Comparison of ENCODE assay signal across 13 cellular contexts in genomic region chr7:139505563-139505962, GRCh38. TPM values are rescaled to one million over a fixed set of nuclear protein-coding genes. Genes with fewer than 3 reads are reported as not detected.
DNase-seq lines count a peak whose midpoint lies in the region; ATAC-seq, FAIRE-seq and TF ChIP-seq lines count a peak whose summit lies in the region.
"Had no signal": no experiment of that assay in that cellular context is flagged by ENCODE, and none has a peak within 500 bp of the region (broad histone marks: within the 10 kb centered on the region; RNA-seq: fewer than 3 reads in every experiment).

No MANE protein-coding gene starts in this region.

- no peaks in the 10 kb centered on the region for H3K79me1 ChIP-seq in mesendoderm (ENCODE audit: low read length)

- TF ChIP-seq POLR2A in HCT116 (IDR thresholded peaks at IDR 0.05; ENCODE audit: borderline replicate concordance, extremely low read depth, insufficient read depth, insufficient read length) (no peak), H54 (IDR thresholded peaks at IDR 0.05; ENCODE audit: low read depth, low read length) (no peak)

- H3K9me3 ChIP-seq in HCT116 (ENCODE audit: control insufficient read depth in 1 of 2, insufficient read depth in 1 of 2, low read depth in 1 of 2, low read length in 2 of 2), result no peaks in the 10 kb centered on the region

- H3K4me3 Mint-ChIP-seq in activated CD4-positive, alpha-beta memory T cell treated with anti-CD3 and anti-CD28 coated beads, Interleukin-2, amount 10 ng/mL, durations not matched to agents 7 days and 5 days, result no peak overlapping the region
- H3K4me3 Mint-ChIP-seq: activated naive CD8-positive, alpha-beta T cell; naive thymus-derived CD4-positive, alpha-beta T cell; T-helper 1 cell treated with Interleukin-12 subunit alpha and Interleukin-12 subunit beta and Interleukin-4 antibody, amounts not matched to agents 30 μg/mL and 1 μg/mL, for 36 hours had no signal

- H3K27me3 Mint-ChIP-seq in activated CD4-positive, alpha-beta memory T cell treated with anti-CD3 and anti-CD28 coated beads, Interleukin-2, amount 10 ng/mL, durations not matched to agents 7 days and 5 days, result peaks cover 2% of the 10 kb centered on the region
- H3K27me3 Mint-ChIP-seq: activated naive CD8-positive, alpha-beta T cell had no signal

- H3K27me3 ChIP-seq in HCT116 (ENCODE audit: insufficient read depth, low read length), result no peaks in the 10 kb centered on the region
- H3K27me3 ChIP-seq in mesendoderm (ENCODE audit: insufficient read depth, low read length, poor library complexity), result no peaks in the 10 kb centered on the region

- H3K36me3 ChIP-seq in HCT116 (ENCODE audit: control insufficient read depth in 1 of 2, insufficient read depth in 2 of 2, low read length in 2 of 2) (no peaks in the 10 kb centered on the region), mesendoderm (ENCODE audit: control insufficient read depth, insufficient read depth, low read length) (no peaks in the 10 kb centered on the region)

- no peaks in the 10 kb centered on the region for H4K20me1 ChIP-seq in HCT116 (ENCODE audit: insufficient read depth)

- H3K18ac ChIP-seq in mesendoderm (ENCODE audit: low read length), result no peak overlapping the region

- no peak overlapping the region for H4K5ac ChIP-seq in mesendoderm (ENCODE audit: low read length)

- H2BK120ac ChIP-seq in mesendoderm (ENCODE audit: low read depth, low read length), result no peak overlapping the region

- H3K9me2 ChIP-seq in HCT116 (ENCODE audit: insufficient read depth), result no peaks in the 10 kb centered on the region

- no peak overlapping the region for H3K9ac ChIP-seq in HCT116 (ENCODE audit: low read length)
- no peak overlapping the region for H3K9ac ChIP-seq in mesendoderm (ENCODE audit: low read length)

- WGBS in mesendoderm (ENCODE audit: extremely low coverage, insufficient coverage, low lambda C conversion rate), result no CpG with 5 or more reads among the region's 9 CpGs

- no peak overlapping the region for H3K4ac ChIP-seq in mesendoderm (ENCODE audit: low read depth, low read length)

- H3K4me2 ChIP-seq in HCT116 (ENCODE audit: low read length), result no peak overlapping the region
- no peak overlapping the region for H3K4me2 ChIP-seq in mesendoderm (ENCODE audit: low read length)

- intact Hi-C loops in HCT116 (cut with micrococcal nuclease), result loop anchor here (1.0 to 10.0 kb wide), 2 partner anchors 269 to 497 kb away; partner anchors contain the start of gene HIPK2

- H3K27ac Mint-ChIP-seq in activated CD4-positive, alpha-beta memory T cell treated with anti-CD3 and anti-CD28 coated beads, Interleukin-2, amount 10 ng/mL, durations not matched to agents 7 days and 5 days, result no peak overlapping the region
- H3K27ac Mint-ChIP-seq: activated naive CD8-positive, alpha-beta T cell; naive thymus-derived CD4-positive, alpha-beta T cell; T-helper 1 cell treated with Interleukin-12 subunit alpha and Interleukin-12 subunit beta and Interleukin-4 antibody, amounts not matched to agents 30 μg/mL and 1 μg/mL, for 36 hours had no signal

- H3K4me1 ChIP-seq in HCT116 (ENCODE audit: control insufficient read depth in 1 of 2, insufficient read depth in 2 of 2, low read length in 2 of 2), result peaks cover 0 to 3% of the 10 kb centered on the region in 2 experiments; a peak in 2 of 4 replicates
- H3K4me1 ChIP-seq in mesendoderm (ENCODE audit: control insufficient read depth, low read depth, low read length), result no peaks in the 10 kb centered on the region

- H3K27ac ChIP-seq in HCT116 (ENCODE audit: low read depth, low read length) (no peak overlapping the region), mesendoderm (ENCODE audit: low read depth, low read length) (no peak overlapping the region)

- no peaks in the 10 kb centered on the region for H3K36me3 Mint-ChIP-seq in activated CD4-positive, alpha-beta memory T cell treated with anti-CD3 and anti-CD28 coated beads, Interleukin-2, amount 10 ng/mL, durations not matched to agents 7 days and 5 days (ENCODE audit: low read depth)
- H3K36me3 Mint-ChIP-seq: activated naive CD8-positive, alpha-beta T cell; naive thymus-derived CD4-positive, alpha-beta T cell had no signal

- DNase-seq in NCI-H2196 treated with DMSO at 0.1 percent for 48 hours (lab: John Stamatoyannopoulos, UW; ENCODE audit: unreplicated experiment), result peak; percentile 2
- DNase-seq in NCI-H2196 (lab: John Stamatoyannopoulos, UW; ENCODE audit: unreplicated experiment), result no peak
- peak; percentile 15 for DNase-seq in HCT116 (ENCODE audit: low read depth, low spot score)
- peak; percentile 26 for DNase-seq in activated CD4-positive, alpha-beta memory T cell treated with anti-CD3 and anti-CD28 coated beads, Interleukin-2, amount 10 ng/mL, durations not matched to agents 7 days and 5 days
- peak; percentile 78 for DNase-seq in mesendoderm
- DNase-seq in islet precursor cell, result no peak
- DNase-seq in GM19238 (ENCODE audit: insufficient read length, low spot score), result no peak
- DNase-seq in H54 (ENCODE audit: insufficient read length, low spot score), result no peak
- DNase-seq: naive thymus-derived CD4-positive, alpha-beta T cell; NCI-H1930 had no signal

- no peak overlapping the region for H2AK5ac ChIP-seq in mesendoderm (ENCODE audit: low read length)

- no peak for FAIRE-seq in H54 (lab: Jason Lieb, UNC)
- FAIRE-seq: frontal cortex had no signal

- POLR2A ChIA-PET in HCT116 (lab: Charles Lee), result no interaction called here
- POLR2A ChIA-PET in activated CD4-positive, alpha-beta memory T cell treated with anti-CD3 and anti-CD28 coated beads, Interleukin-2, amount 10 ng/mL, durations not matched to agents 7 days and 5 days (lab: Charles Lee), result no interaction called here

- no peaks in the 10 kb centered on the region for H3K9me3 Mint-ChIP-seq in activated CD4-positive, alpha-beta memory T cell treated with anti-CD3 and anti-CD28 coated beads, Interleukin-2, amount 10 ng/mL, durations not matched to agents 7 days and 5 days
- H3K9me3 Mint-ChIP-seq: naive thymus-derived CD4-positive, alpha-beta T cell; T-helper 1 cell treated with Interleukin-12 subunit alpha and Interleukin-12 subunit beta and Interleukin-4 antibody, amounts not matched to agents 30 μg/mL and 1 μg/mL, for 36 hours had no signal

- H3K4me1 Mint-ChIP-seq in activated CD4-positive, alpha-beta memory T cell treated with anti-CD3 and anti-CD28 coated beads, Interleukin-2, amount 10 ng/mL, durations not matched to agents 7 days and 5 days, result no peaks in the 10 kb centered on the region
- H3K4me1 Mint-ChIP-seq: naive thymus-derived CD4-positive, alpha-beta T cell had no signal

- ATAC-seq in HCT116, result peak; percentile 91
- ATAC-seq: naive thymus-derived CD4-positive, alpha-beta T cell had no signal

- no peak overlapping the region for H2BK15ac ChIP-seq in mesendoderm (replicated peaks; ENCODE audit: low read depth)

- H3K4me3 ChIP-seq in HCT116 (replicated peaks in 1 of 2; ENCODE audit: low read depth in 1 of 2, low read length in 2 of 2) (no peak overlapping the region), mesendoderm (ENCODE audit: low read length) (no peak overlapping the region)

- H3K56ac ChIP-seq in mesendoderm (ENCODE audit: low read length), result no peak overlapping the region

- no peak overlapping the region for H2AFZ ChIP-seq in HCT116 (ENCODE audit: low read depth, low read length, poor library complexity, severe bottlenecking)

- TF ChIP-seq RAD21 in HCT116 (IDR thresholded peaks at IDR 0.05; ENCODE audit: low read depth), result peak; percentile 59

- no peaks in the 10 kb centered on the region for H3K79me2 ChIP-seq in HCT116 (ENCODE audit: insufficient read depth, low read length)
- no peaks in the 10 kb centered on the region for H3K79me2 ChIP-seq in mesendoderm (ENCODE audit: control insufficient read depth, insufficient read depth, low read length)

- H2BK5ac ChIP-seq in mesendoderm (ENCODE audit: low read length), result no peak overlapping the region

- H4K8ac ChIP-seq in mesendoderm (ENCODE audit: low read depth, low read length), result no peak overlapping the region

- peak; percentile 48 to 71 (median 66); a peak in 5 of 6 replicates for TF ChIP-seq CTCF in HCT116 (IDR thresholded peaks at IDR 0.05 in 2 of 3, conservative IDR thresholded peaks at IDR 0.05 in 1 of 3; ENCODE audit: borderline replicate concordance in 1 of 3, insufficient read depth in 1 of 3, low read depth in 2 of 3, low read length in 2 of 3)

- RAD21 ChIA-PET in HCT116 (lab: Charles Lee; ENCODE audit: low non-redundant PET in 1 of 2, low total read pairs in 2 of 2, uncharacterized antibody in 2 of 2, unreplicated experiment in 2 of 2), result no interaction called here

- no peak overlapping the region for H3K23ac ChIP-seq in mesendoderm (ENCODE audit: low read length)

- CTCF ChIA-PET in HCT116 (lab: Charles Lee), result interaction anchor here (0.6 to 1.1 kb wide), 2 partner anchors 497 to 500 kb away, joined by 4 to 5 read pairs; no protein-coding TSS in a partner anchor
- CTCF ChIA-PET in activated CD4-positive, alpha-beta memory T cell treated with anti-CD3 and anti-CD28 coated beads, Interleukin-2, amount 10 ng/mL, durations not matched to agents 7 days and 5 days (lab: Charles Lee), result interaction anchor here (0.6 kb wide), 1 partner anchor 165 kb away, joined by 3 read pairs; no protein-coding TSS in a partner anchor

- no TSS peak for BruUV-seq in HCT116 (replicated peaks; lab: Mats Ljungman, UMichigan)

TF ChIP-seq in HCT116, 20 proteins besides CTCF, POLR2A, EP300 and RAD21 (continues in another document):
- TF ChIP-seq JUND (IDR thresholded peaks at IDR 0.05), result no peak
- TF ChIP-seq POLR2AphosphoS5 (IDR thresholded peaks at IDR 0.05; ENCODE audit: low read depth, low read length), result no peak
- TF ChIP-seq EGR1 (IDR thresholded peaks at IDR 0.05; ENCODE audit: low read depth), result no peak
- no peak for TF ChIP-seq ZFX (IDR thresholded peaks at IDR 0.05)
- no peak for TF ChIP-seq EZH2phosphoT487 (IDR thresholded peaks at IDR 0.05; ENCODE audit: borderline replicate concordance)

RNA-seq across cellular contexts. Expression of gene CLEC2L, which starts 17.9 kb away (rescaled TPM):
- total RNA-seq in HCT116 (2021; ENCODE audit: unreplicated experiment), result not detected
- polyA plus RNA-seq in HCT116 (2012), result not detected in 2 replicates
- total RNA-seq in activated CD4-positive, alpha-beta memory T cell treated with anti-CD3 and anti-CD28 coated beads, Interleukin-2, amount 10 ng/mL, durations not matched to agents 7 days and 5 days, result not detected
- polyA plus RNA-seq in mesendoderm (2013, experiment 1 of 2), result 0.03 TPM
- 0.06 TPM for polyA plus RNA-seq in mesendoderm (2013, experiment 2 of 2)
- total RNA-seq: naive thymus-derived CD4-positive, alpha-beta T cell had no signal
- polyA plus RNA-seq: naive thymus-derived CD4-positive, alpha-beta T cell had no signal

RNA-seq across cellular contexts. Expression of gene KLRG2, which starts 22.1 kb away (rescaled TPM):
- 1.1 TPM for total RNA-seq in HCT116 (2021; ENCODE audit: unreplicated experiment)
- polyA plus RNA-seq in HCT116 (2012), result 0.26 and 0.69 TPM in 2 replicates
- not detected for total RNA-seq in activated CD4-positive, alpha-beta memory T cell treated with anti-CD3 and anti-CD28 coated beads, Interleukin-2, amount 10 ng/mL, durations not matched to agents 7 days and 5 days
- 5.4 TPM for polyA plus RNA-seq in mesendoderm (2013, experiment 1 of 2)
- polyA plus RNA-seq in mesendoderm (2013, experiment 2 of 2), result 5.8 TPM
- total RNA-seq: frontal cortex; naive thymus-derived CD4-positive, alpha-beta T cell had no signal
- polyA plus RNA-seq: naive thymus-derived CD4-positive, alpha-beta T cell had no signal

Comparison
In these comparisons a context has a peak if more than half of its experiments do, and no peak if none do; other contexts are left out.
1. DNase-seq: peak in NCI-H2196 treated with DMSO at 0.1 percent for 48 hours (single experiment), HCT116 (single experiment), activated CD4-positive, alpha-beta memory T cell treated with anti-CD3 and anti-CD28 coated beads, Interleukin-2, amount 10 ng/mL, durations not matched to agents 7 days and 5 days (single experiment) and mesendoderm (single experiment); none in NCI-H2196 (single experiment), islet precursor cell (single experiment), GM19238 (single experiment) and H54 (single experiment).